ENCODE assay signal across 1 cellular context in genomic region chr16:23174622-23175021, GRCh38.
TF ChIP-seq lines count a peak whose summit lies in the region.

No MANE protein-coding gene starts in this region.

TF ChIP-seq in A549, 52 proteins besides CTCF, POLR2A, EP300 and RAD21 (continued from another document):
- TF ChIP-seq BCL3 (IDR thresholded peaks at IDR 0.05) (no peak), EHMT2 (IDR thresholded peaks at IDR 0.05; ENCODE audit: low read depth) (peak; percentile 88), TFCP2L1 (CRISPR knock-in tag; IDR thresholded peaks at IDR 0.05) (no peak)
